ENCODE assay signal across 12 cellular contexts in genomic region chr2:20198001-20198400, GRCh38. TPM values are rescaled to one million over a fixed set of nuclear protein-coding genes. Genes with fewer than 3 reads are reported as not detected.
DNase-seq lines count a peak whose midpoint lies in the region; ATAC-seq, FAIRE-seq and TF ChIP-seq lines count a peak whose summit lies in the region.
"Had no signal": no experiment of that assay in that cellular context is flagged by ENCODE, and none has a peak within 500 bp of the region (broad histone marks: within the 10 kb centered on the region; RNA-seq: fewer than 3 reads in every experiment).

No MANE protein-coding gene starts in this region.

- H3K4me2 ChIP-seq in keratinocyte (ENCODE audit: control insufficient read depth, extremely low read depth, insufficient read depth, low read depth, low read length): peak overlapping the region; percentile 2
- H3K4me2 ChIP-seq: neural progenitor cell had no signal

- ATAC-seq in upper lobe of right lung (peak; percentile 84), HG02884 (IDR thresholded peaks at IDR 0.05; ENCODE audit: unreplicated experiment) (no peak), T-cell (replicated peaks in 1 of 4) (no peak)
- ATAC-seq: activated CD8-positive, alpha-beta memory T cell treated with anti-CD3 and anti-CD28 coated beads, Interleukin-2, amount 10 ng/mL, durations not matched to agents 7 days and 5 days had no signal

- TF ChIP-seq CTCF in keratinocyte (optimal IDR thresholded peaks at IDR 0.05 in 1 of 3, IDR thresholded peaks at IDR 0.05 in 1 of 3, conservative IDR thresholded peaks at IDR 0.05 in 1 of 3; ENCODE audit: extremely low read depth in 1 of 3, insufficient read depth in 2 of 3, low read length in 3 of 3): no peak
- TF ChIP-seq CTCF in upper lobe of right lung (IDR thresholded peaks at IDR 0.05): no peak

- H3K4me1 Mint-ChIP-seq in T-cell: no peaks in the 10 kb centered on the region
- H3K4me1 Mint-ChIP-seq: activated CD8-positive, alpha-beta memory T cell treated with anti-CD3 and anti-CD28 coated beads, Interleukin-2, amount 10 ng/mL, durations not matched to agents 7 days and 5 days; activated naive CD4-positive, alpha-beta T cell treated with anti-CD3 and anti-CD28 coated beads, Interleukin-2, amount 50 U/mL, for 24 hours had no signal

- dilution Hi-C loops in keratinocyte (cut with MboI; ENCODE audit: extremely low pct_ligation_motif_present, low sequenced_read_pairs): no loop called here

- H3K9me3 ChIP-seq in keratinocyte (ENCODE audit: control insufficient read depth, low read depth, low read length) (no peaks in the 10 kb centered on the region), upper lobe of right lung (no peaks in the 10 kb centered on the region)

- no peaks in the 10 kb centered on the region for H3K36me3 Mint-ChIP-seq in T-cell
- H3K36me3 Mint-ChIP-seq: activated CD8-positive, alpha-beta memory T cell treated with anti-CD3 and anti-CD28 coated beads, Interleukin-2, amount 10 ng/mL, durations not matched to agents 7 days and 5 days; activated naive CD4-positive, alpha-beta T cell treated with anti-CD3 and anti-CD28 coated beads, Interleukin-2, amount 50 U/mL, for 24 hours had no signal

- no peak overlapping the region for H3K27ac ChIP-seq in keratinocyte (ENCODE audit: control insufficient read depth, insufficient read depth, low read length)
- peak overlapping the region; percentile 75 for H3K27ac ChIP-seq in upper lobe of right lung
- H3K27ac ChIP-seq: neural progenitor cell had no signal

- DNase-seq in NCI-H748 (lab: John Stamatoyannopoulos, UW; ENCODE audit: unreplicated experiment) (peak; percentile 14), NCI-H748 treated with DMSO at 0.1 percent for 48 hours (lab: John Stamatoyannopoulos, UW) (no peak), NCI-H510A treated with DMSO at 0.1 percent for 48 hours (lab: John Stamatoyannopoulos, UW) (peak; percentile 81), keratinocyte (ENCODE audit: low read depth, low spot score) (no peak), upper lobe of right lung (peak; percentile 93), T-cell (no peak)
- DNase-seq in central memory CD4-positive, alpha-beta T cell: no peak
- DNase-seq: activated CD8-positive, alpha-beta memory T cell treated with anti-CD3 and anti-CD28 coated beads, Interleukin-2, amount 10 ng/mL, durations not matched to agents 7 days and 5 days had no signal

- H3K4me3 ChIP-seq in keratinocyte (ENCODE audit: control insufficient read depth in 2 of 3, extremely low read depth in 1 of 3, insufficient read depth in 2 of 3, low read depth in 1 of 3, low read length in 3 of 3) (no peak overlapping the region), upper lobe of right lung (no peak overlapping the region)
- H3K4me3 ChIP-seq: neural progenitor cell had no signal

- intact Hi-C loops in upper lobe of right lung (cut with DNase I): no loop called here

- POLR2A ChIA-PET in T-cell (lab: Charles Lee): no interaction called here

- H3K27me3 ChIP-seq in keratinocyte (ENCODE audit: control insufficient read depth, extremely low read depth, insufficient read depth, low read length): no peaks in the 10 kb centered on the region
- no peaks in the 10 kb centered on the region for H3K27me3 ChIP-seq in upper lobe of right lung
- H3K27me3 ChIP-seq: neural progenitor cell had no signal

- peaks cover 2 to 8% of the 10 kb centered on the region in 2 donors for H3K27me3 Mint-ChIP-seq in T-cell

- H3K36me3 ChIP-seq in keratinocyte (ENCODE audit: control insufficient read depth in 2 of 2, extremely low read depth in 1 of 2, insufficient read depth in 2 of 2, low read length in 2 of 2) (peaks cover 12 to 26% of the 10 kb centered on the region in 2 experiments), upper lobe of right lung (no peaks in the 10 kb centered on the region)
- H3K36me3 ChIP-seq: neural progenitor cell had no signal

- no peak overlapping the region for H2AFZ ChIP-seq in keratinocyte (ENCODE audit: control insufficient read depth, low read length)
- H2AFZ ChIP-seq: neural progenitor cell had no signal

- H3K27ac Mint-ChIP-seq in T-cell: no peak overlapping the region
- H3K27ac Mint-ChIP-seq: activated CD8-positive, alpha-beta memory T cell treated with anti-CD3 and anti-CD28 coated beads, Interleukin-2, amount 10 ng/mL, durations not matched to agents 7 days and 5 days; activated naive CD4-positive, alpha-beta T cell treated with anti-CD3 and anti-CD28 coated beads, Interleukin-2, amount 50 U/mL, for 24 hours had no signal

- H3K9ac ChIP-seq in keratinocyte (ENCODE audit: control insufficient read depth, extremely low read depth, insufficient read depth, low read length): no peak overlapping the region
- H3K9ac ChIP-seq: neural progenitor cell had no signal

- no peaks in the 10 kb centered on the region for H3K79me2 ChIP-seq in keratinocyte (ENCODE audit: control insufficient read depth, insufficient read depth, low read length)

- no peaks in the 10 kb centered on the region for H3K9me1 ChIP-seq in keratinocyte (ENCODE audit: control insufficient read depth, extremely low read depth, insufficient read depth, low read length)

- no peaks in the 10 kb centered on the region for H3K9me3 Mint-ChIP-seq in T-cell
- H3K9me3 Mint-ChIP-seq: activated naive CD4-positive, alpha-beta T cell treated with anti-CD3 and anti-CD28 coated beads, Interleukin-2, amount 50 U/mL, for 24 hours had no signal

- CTCF ChIA-PET in T-cell (lab: Charles Lee): no interaction called here

- H3K4me3 Mint-ChIP-seq in T-cell: no peak overlapping the region
- H3K4me3 Mint-ChIP-seq: activated CD8-positive, alpha-beta memory T cell treated with anti-CD3 and anti-CD28 coated beads, Interleukin-2, amount 10 ng/mL, durations not matched to agents 7 days and 5 days; activated naive CD4-positive, alpha-beta T cell treated with anti-CD3 and anti-CD28 coated beads, Interleukin-2, amount 50 U/mL, for 24 hours; neural progenitor cell had no signal

- peaks cover 13% of the 10 kb centered on the region for H4K20me1 ChIP-seq in keratinocyte (ENCODE audit: control insufficient read depth, extremely low read depth, insufficient read depth, low read length)

- FAIRE-seq in keratinocyte (lab: Jason Lieb, UNC): peak; percentile 17
- FAIRE-seq: endometrium had no signal

- H3K4me1 ChIP-seq in keratinocyte (ENCODE audit: control insufficient read depth, extremely low read depth, insufficient read depth, low read length) (peaks cover 29% of the 10 kb centered on the region), upper lobe of right lung (peaks cover 7% of the 10 kb centered on the region)

RNA-seq across cellular contexts. Expression of gene SDC1, which starts 26.9 kb away (rescaled TPM):
- 696 to 1,073 TPM (median 1,057 TPM) in 3 replicates for polyA plus RNA-seq in keratinocyte
- polyA plus RNA-seq in keratinocyte (2011; ENCODE audit: low read depth): 577 TPM
- polyA plus RNA-seq in keratinocyte (2011; cell fraction: cytosol; rRNA removed): 226 and 414 TPM in 2 replicates
- 1,167 and 1,399 TPM in 2 replicates for polyA plus RNA-seq in keratinocyte (2011; cell fraction: nucleus; rRNA removed)
- 758 and 1,072 TPM in 2 replicates for polyA plus RNA-seq in keratinocyte (2012; ENCODE audit: low replicate concordance)
- polyA minus RNA-seq in keratinocyte: 474 to 810 TPM (median 579 TPM) in 3 replicates
- 947 TPM for polyA minus RNA-seq in keratinocyte (2011; cell fraction: cytosol; rRNA and poly(A)+ RNA removed)
- polyA minus RNA-seq in keratinocyte (2011; cell fraction: nucleus; rRNA and poly(A)+ RNA removed): 1,336 and 1,444 TPM in 2 replicates
- 148 TPM for total RNA-seq in upper lobe of right lung
- total RNA-seq in T-cell: 1 to 10 TPM in 1 of 5 donors, under 1 TPM in 2, not detected in 2; 0.82 to 1.2 (median 0.99) TPM

Comparison
In these comparisons a context has a peak if more than half of its experiments do, and no peak if none do; other contexts are left out.
1. DNase-seq: peak in NCI-H748 (single experiment), NCI-H510A treated with DMSO at 0.1 percent for 48 hours (single experiment) and upper lobe of right lung (single experiment); none in NCI-H748 treated with DMSO at 0.1 percent for 48 hours (single experiment), keratinocyte (single experiment), T-cell (0 of 34) and central memory CD4-positive, alpha-beta T cell (single experiment).
2. RNA of gene SDC1, which starts 26.9 kb away (total RNA-seq): 148 TPM in upper lobe of right lung (single experiment); 0.82 to 1.2 TPM in T-cell; every median in the first group is over 10 times any median in the second.